15 cellular contexts compared by ENCODE assay signal in the genomic region with DNA sequence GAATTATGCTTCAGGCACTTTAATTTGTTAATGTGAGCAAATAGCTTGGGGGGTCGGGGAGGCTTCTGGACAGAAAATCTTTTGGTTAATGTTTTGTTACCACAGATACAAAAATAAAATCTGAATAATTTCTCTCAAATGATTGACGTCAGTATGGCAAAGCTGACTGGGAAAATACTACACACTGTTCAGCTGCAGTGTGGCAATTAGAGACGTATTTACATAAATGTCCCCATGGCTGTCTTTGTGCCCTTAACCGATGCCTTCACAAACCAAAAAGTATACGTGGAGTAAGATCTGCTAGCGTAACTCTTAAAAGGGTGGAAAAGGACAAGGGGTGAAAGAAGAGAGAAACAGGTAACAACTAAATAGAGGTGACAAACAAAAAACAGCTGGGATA.
"Had no signal": no experiment of that assay in that cellular context is flagged by ENCODE, and none has a peak within 500 bp of the region (broad histone marks: within the 10 kb centered on the region; RNA-seq: fewer than 3 reads in every experiment).

No MANE protein-coding gene starts in this region.

- H3K27me3 ChIP-seq: body of pancreas had no signal

- H3K27ac ChIP-seq: thoracic aorta had no signal

- H3K4me3 ChIP-seq: body of pancreas, mucosa of descending colon, thoracic aorta had no signal

- ATAC-seq: activated T-cell treated with anti-CD3 and anti-CD28 coated beads, Interleukin-2, amount 50 U/mL, for 72 hours; naive thymus-derived CD4-positive, alpha-beta T cell; stimulated activated naive CD8-positive, alpha-beta T cell treated with anti-CD3 and anti-CD28 coated beads, Interleukin-15, Interleukin-2, amounts not matched to agents 100 U/mL and 50 U/mL, for 24 hours had no signal

- DNase-seq: activated CD4-positive, alpha-beta T cell treated with anti-CD3 and anti-CD28 coated beads, Interleukin-2, amount 10 ng/mL, durations not matched to agents 7 days and 5 days; activated CD4-positive, CD25-positive, alpha-beta regulatory T cell; activated CD8-positive, alpha-beta memory T cell treated with anti-CD3 and anti-CD28 coated beads, Interleukin-2, amount 50 U/mL, for 48 hours; activated gamma-delta T cell; activated T-cell treated with anti-CD3 and anti-CD28 coated beads, Interleukin-2, amount 50 U/mL, for 72 hours; amygdala; cortex of kidney; effector CD8-positive, alpha-beta T cell; foreskin fibroblast; head of caudate nucleus; naive thymus-derived CD4-positive, alpha-beta T cell; stimulated activated naive CD8-positive, alpha-beta T cell treated with anti-CD3 and anti-CD28 coated beads, Interleukin-15, Interleukin-2, amounts not matched to agents 100 U/mL and 50 U/mL, for 24 hours had no signal

- H3K9me3 ChIP-seq: body of pancreas, mucosa of descending colon, thoracic aorta had no signal
